Comparison of ENCODE assay signal across 26 cellular contexts in the genomic region with DNA sequence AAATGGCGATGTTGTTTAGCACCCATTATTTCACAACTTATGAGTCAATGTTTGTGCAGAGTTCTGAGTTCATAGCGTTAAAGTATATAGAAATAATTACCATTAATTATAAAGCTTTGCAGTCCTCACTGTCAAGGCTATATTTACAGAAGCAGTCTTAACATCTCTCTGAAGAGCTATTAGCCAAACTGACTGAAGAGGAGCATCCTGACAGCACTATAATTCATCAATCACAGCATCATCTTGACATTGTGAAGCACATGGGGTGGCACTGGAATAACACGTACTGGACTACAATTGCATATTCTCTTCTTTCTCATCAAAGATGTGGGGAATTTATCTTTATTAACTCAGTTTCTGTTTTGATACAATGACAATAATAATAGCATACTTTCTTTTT.
"Had no signal": no experiment of that assay in that cellular context is flagged by ENCODE, and none has a peak within 500 bp of the region (broad histone marks: within the 10 kb centered on the region; RNA-seq: fewer than 3 reads in every experiment).

No MANE protein-coding gene starts in this region.

- H3K4me1 Mint-ChIP-seq: mesothelial cell of epicardium; naive B cell; natural killer cell; stimulated activated naive B cell treated with anti-CD40 and anti-IgM and Interleukin-4, amounts not matched to agents 10 μg/mL and 1 μg/mL and 100 μg/mL, for 72 hours had no signal

- FAIRE-seq: urothelium cell line had no signal

- H3K27me3 Mint-ChIP-seq: naive B cell; progenitor cell of endocrine pancreas; stimulated activated naive B cell treated with anti-CD40 and anti-IgM and Interleukin-4, amounts not matched to agents 10 μg/mL and 1 μg/mL and 100 μg/mL, for 72 hours had no signal

- H3K4me3 ChIP-seq: hepatocyte, left ventricle myocardium inferior, lung, ovary, right atrium auricular region, right lobe of liver, smooth muscle cell, stomach, suprapubic skin, thoracic aorta, tibial artery, upper lobe of right lung had no signal

- ATAC-seq: natural killer cell; right lobe of liver; stimulated activated naive CD8-positive, alpha-beta T cell treated with anti-CD3 and anti-CD28 coated beads, Interleukin-15, Interleukin-2, amounts not matched to agents 100 U/mL and 50 U/mL, for 24 hours; upper lobe of right lung had no signal

- H3K4me3 Mint-ChIP-seq: mesothelial cell of epicardium; naive B cell; natural killer cell; nephron progenitor cell; stimulated activated naive B cell treated with anti-CD40 and anti-IgM and Interleukin-4, amounts not matched to agents 10 μg/mL and 1 μg/mL and 100 μg/mL, for 72 hours had no signal

- H3K36me3 ChIP-seq: left ventricle myocardium inferior, ovary, right atrium auricular region, right lobe of liver, stomach, suprapubic skin, thoracic aorta, tibial artery, upper lobe of right lung had no signal

- DNase-seq: islet precursor cell; left ventricle myocardium inferior; mesendoderm; naive B cell; natural killer cell; nephron progenitor cell; ovary; right lobe of liver; stimulated activated CD4-positive, alpha-beta T cell treated with anti-CD3 and anti-CD28 coated beads, Interleukin-15, amount 100 ng/mL, for 24 hours; stimulated activated CD4-positive, alpha-beta T cell treated with anti-CD3 and anti-CD28 coated beads, Interleukin-2, amount 100 ng/mL, for 24 hours; stimulated activated CD4-positive, alpha-beta T cell treated with anti-CD3 and anti-CD28 coated beads, Interleukin-4, amount 100 ng/mL, for 1 hour; stimulated activated naive B cell treated with anti-CD40 and anti-IgM and Interleukin-4, amounts not matched to agents 10 μg/mL and 1 μg/mL and 100 μg/mL, for 72 hours; stimulated activated naive CD8-positive, alpha-beta T cell treated with anti-CD3 and anti-CD28 coated beads, Interleukin-15, Interleukin-2, amounts not matched to agents 100 U/mL and 50 U/mL, for 24 hours; stomach; tibial artery; trophoblast cell; upper lobe of right lung had no signal

- H3K27me3 ChIP-seq: hepatocyte, ovary, right atrium auricular region, right lobe of liver, stomach, suprapubic skin, tibial artery, upper lobe of right lung had no signal

- H3K36me3 Mint-ChIP-seq: naive B cell; natural killer cell; stimulated activated naive B cell treated with anti-CD40 and anti-IgM and Interleukin-4, amounts not matched to agents 10 μg/mL and 1 μg/mL and 100 μg/mL, for 72 hours had no signal

- H3K27ac ChIP-seq: hepatocyte, left ventricle myocardium inferior, ovary, right atrium auricular region, right lobe of liver, stomach, suprapubic skin, thoracic aorta, tibial artery, upper lobe of right lung had no signal
